ENCODE assay signal across 8 cellular contexts in genomic region chr1:87292684-87293493, GRCh38. TPM values are rescaled to one million over a fixed set of nuclear protein-coding genes. Genes with fewer than 3 reads are reported as not detected.
A peak's percentile ranks its signal among the peaks of the same experiment; 100 is the strongest.
DNase-seq lines count a peak whose midpoint lies in the region; ATAC-seq and TF ChIP-seq lines count a peak whose summit lies in the region.

No MANE protein-coding gene starts in this region.

- 44% methylated on average over 9 of the region's 9 CpGs for WGBS in prostate gland

- no peaks in the 10 kb centered on the region for H3K9me2 ChIP-seq in Karpas-422 (replicated peaks; ENCODE audit: insufficient read depth, low read length)

- no peak overlapping the region for H3K27ac Mint-ChIP-seq in activated T-helper 2 cell treated with anti-CD3 and anti-CD28 coated beads, Interferon-gamma antibody, Interleukin-2, Interleukin-4, amounts not matched to agents 10 μg/mL and 5 μg/mL and 100 μg/mL, durations not matched to agents 14 hours and 24 hours and 36 hours

- H3K27ac ChIP-seq in Karpas-422 (ENCODE audit: low read length) (no peak overlapping the region), prostate gland (no peak overlapping the region)

- H3K4me1 Mint-ChIP-seq in activated T-helper 2 cell treated with anti-CD3 and anti-CD28 coated beads, Interferon-gamma antibody, Interleukin-2, Interleukin-4, amounts not matched to agents 10 μg/mL and 5 μg/mL and 100 μg/mL, durations not matched to agents 14 hours and 24 hours and 36 hours (ENCODE audit: low read depth): no peaks in the 10 kb centered on the region

- H3K27me3 Mint-ChIP-seq in activated T-helper 2 cell treated with anti-CD3 and anti-CD28 coated beads, Interferon-gamma antibody, Interleukin-2, Interleukin-4, amounts not matched to agents 10 μg/mL and 5 μg/mL and 100 μg/mL, durations not matched to agents 14 hours and 24 hours and 36 hours (ENCODE audit: low read depth): no peaks in the 10 kb centered on the region

- ATAC-seq in GM18909 (IDR thresholded peaks at IDR 0.05; ENCODE audit: poor library complexity, unreplicated experiment) (peak; percentile 68), GM21786 (IDR thresholded peaks at IDR 0.05; ENCODE audit: unreplicated experiment) (no peak)

- H3K9me3 ChIP-seq in Karpas-422 (ENCODE audit: low read length) (no peaks in the 10 kb centered on the region), prostate gland (no peaks in the 10 kb centered on the region)

- H3K36me3 ChIP-seq in Karpas-422 (ENCODE audit: insufficient read depth, low read length) (no peaks in the 10 kb centered on the region), prostate gland (no peaks in the 10 kb centered on the region)

- no peaks in the 10 kb centered on the region for H4K20me1 ChIP-seq in Karpas-422 (ENCODE audit: insufficient read depth, low read depth, low read length)

- H3K4me3 ChIP-seq in Karpas-422 (ENCODE audit: low read length) (no peak overlapping the region), prostate gland (no peak overlapping the region)

- no peaks in the 10 kb centered on the region for H3K4me1 ChIP-seq in Karpas-422 (ENCODE audit: low read length)
- no peaks in the 10 kb centered on the region for H3K4me1 ChIP-seq in prostate gland (replicated peaks)

- no peak overlapping the region for H3K4me3 Mint-ChIP-seq in activated T-helper 2 cell treated with anti-CD3 and anti-CD28 coated beads, Interferon-gamma antibody, Interleukin-2, Interleukin-4, amounts not matched to agents 10 μg/mL and 5 μg/mL and 100 μg/mL, durations not matched to agents 14 hours and 24 hours and 36 hours (ENCODE audit: low read depth)

- H3K79me2 ChIP-seq in Karpas-422 (ENCODE audit: low read length): no peaks in the 10 kb centered on the region

- H3K36me3 Mint-ChIP-seq in activated T-helper 2 cell treated with anti-CD3 and anti-CD28 coated beads, Interferon-gamma antibody, Interleukin-2, Interleukin-4, amounts not matched to agents 10 μg/mL and 5 μg/mL and 100 μg/mL, durations not matched to agents 14 hours and 24 hours and 36 hours (ENCODE audit: low read depth): no peaks in the 10 kb centered on the region

- peak; percentile 34 for DNase-seq in AG08396 (ENCODE audit: low spot score)
- DNase-seq in Karpas-422: peak; percentile 88
- peak; percentile 61 for DNase-seq in RPMI8226
- peak; percentile 15 for DNase-seq in activated T-helper 2 cell treated with anti-CD3 and anti-CD28 coated beads, Interferon-gamma antibody, Interleukin-2, Interleukin-4, amounts not matched to agents 10 μg/mL and 5 μg/mL and 100 μg/mL, durations not matched to agents 14 hours and 24 hours and 36 hours (ENCODE audit: low spot score)
- peak; percentile 46 for DNase-seq in germinal center (ENCODE audit: low spot score)
- DNase-seq in prostate gland (ENCODE audit: low spot score): peak; percentile 49

- peak; percentile 50 to 83 (median 71) for TF ChIP-seq CTCF in prostate gland (IDR thresholded peaks at IDR 0.05)

- intact Hi-C loops in activated T-helper 2 cell treated with anti-CD3 and anti-CD28 coated beads, Interferon-gamma antibody, Interleukin-2, Interleukin-4, amounts not matched to agents 10 μg/mL and 5 μg/mL and 100 μg/mL, durations not matched to agents 14 hours and 24 hours and 36 hours (cut with micrococcal nuclease): loop anchor here (1.0 to 5.0 kb wide), 2 partner anchors 161 to 660 kb away; no protein-coding TSS in a partner anchor
- intact Hi-C loops in prostate gland (cut with DNase I): loop anchor here (5.0 to 10.0 kb wide), 3 partner anchors 158 to 1009 kb away; no protein-coding TSS in a partner anchor

- H3K27me3 ChIP-seq in Karpas-422 (ENCODE audit: low read length) (no peaks in the 10 kb centered on the region), prostate gland (replicated peaks; ENCODE audit: insufficient read depth) (no peaks in the 10 kb centered on the region)

- no peaks in the 10 kb centered on the region for H3K9me3 Mint-ChIP-seq in activated T-helper 2 cell treated with anti-CD3 and anti-CD28 coated beads, Interferon-gamma antibody, Interleukin-2, Interleukin-4, amounts not matched to agents 10 μg/mL and 5 μg/mL and 100 μg/mL, durations not matched to agents 14 hours and 24 hours and 36 hours

- H3K4me2 ChIP-seq in Karpas-422 (ENCODE audit: low read depth, low read length, poor library complexity, severe bottlenecking): no peak overlapping the region

- no peak overlapping the region for H3K9ac ChIP-seq in Karpas-422 (ENCODE audit: low read length)

- TF ChIP-seq POLR2A in prostate gland (IDR thresholded peaks at IDR 0.05): no peak

- no peak overlapping the region for H2AFZ ChIP-seq in Karpas-422 (ENCODE audit: low read length)

RNA-seq across cellular contexts. Expression of gene LMO4, which starts 35.8 kb away (rescaled TPM):
- total RNA-seq in Karpas-422 (2014; rRNA removed; shearing (Covaris generic); ENCODE audit: low replicate concordance): 26.4 and 45.8 TPM in 2 replicates
- total RNA-seq in activated T-helper 2 cell treated with anti-CD3 and anti-CD28 coated beads, Interferon-gamma antibody, Interleukin-2, Interleukin-4, amounts not matched to agents 10 μg/mL and 5 μg/mL and 100 μg/mL, durations not matched to agents 14 hours and 24 hours and 36 hours: 20.9 and 21.7 TPM in 2 replicates
- total RNA-seq in prostate gland: 10 to 100 TPM; 41.9 to 78.0 TPM

Comparison
In these comparisons a context has a peak if more than half of its experiments do, and no peak if none do; other contexts are left out.
1. DNase-seq: peak in every context shown above with its lines; median percentile 88 in Karpas-422; 61 in RPMI8226; 49 in prostate gland; 46 in germinal center; 34 in AG08396; 15 in activated T-helper 2 cell treated with anti-CD3 and anti-CD28 coated beads, Interferon-gamma antibody, Interleukin-2, Interleukin-4, amounts not matched to agents 10 μg/mL and 5 μg/mL and 100 μg/mL, durations not matched to agents 14 hours and 24 hours and 36 hours.